ENCODE assay signal across 7 cellular contexts in the genomic region with DNA sequence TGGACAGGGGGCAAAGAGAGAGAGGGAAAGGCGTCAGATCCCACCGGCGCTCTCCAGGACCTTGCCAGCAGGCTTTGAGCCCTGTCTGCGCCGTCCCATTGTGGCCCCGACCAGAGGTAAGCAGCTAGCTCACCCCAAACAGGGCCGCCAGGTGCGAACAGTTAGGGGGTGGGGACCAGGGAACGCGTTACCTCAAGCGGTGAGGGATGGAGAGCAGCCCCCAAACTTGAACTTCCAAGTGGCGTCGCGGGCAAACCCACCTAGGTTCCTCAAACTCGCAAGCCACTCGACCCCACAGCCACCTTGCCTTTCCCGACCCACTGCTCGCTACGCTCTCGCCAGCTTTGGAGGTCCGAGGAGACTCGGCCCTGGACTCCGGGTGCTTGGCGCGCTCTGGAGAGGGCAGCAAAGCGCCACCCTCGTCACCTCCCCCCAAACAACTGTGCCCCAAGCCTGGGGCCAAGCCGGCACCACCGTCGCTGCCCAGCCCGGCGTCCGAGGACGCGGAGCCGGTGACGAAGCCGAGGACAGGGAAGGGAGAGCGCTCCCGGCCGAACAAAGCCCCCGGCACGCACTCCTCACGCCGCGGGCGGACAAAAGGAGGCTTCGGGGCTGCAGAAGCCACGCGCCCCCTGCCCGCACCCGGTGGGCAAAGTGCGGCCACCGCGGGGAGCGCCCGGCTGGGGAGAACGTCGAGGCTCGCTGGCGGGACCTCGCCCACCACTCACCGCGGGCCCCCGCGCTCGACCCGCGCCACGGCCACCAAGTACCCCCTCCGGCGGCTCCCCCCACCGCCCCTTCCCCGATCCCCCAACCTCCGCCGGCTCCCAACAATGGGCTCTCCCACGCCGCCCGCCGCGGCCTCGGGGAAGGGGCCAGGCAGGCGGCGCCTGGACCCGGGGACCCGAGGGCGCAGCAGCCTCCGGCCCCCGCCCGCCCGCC. TPM values are rescaled to one million over a fixed set of nuclear protein-coding genes. Genes with fewer than 3 reads are reported as not detected.
A peak's percentile ranks its signal among the peaks of the same experiment; 100 is the strongest.
DNase-seq lines count a peak whose midpoint lies in the region; ATAC-seq and TF ChIP-seq lines count a peak whose summit lies in the region.

No MANE protein-coding gene starts in this region.

- TF ChIP-seq CTCF in ascending aorta (IDR thresholded peaks at IDR 0.05) (no peak), spleen (IDR thresholded peaks at IDR 0.05 in 8 of 11, conservative IDR thresholded peaks at IDR 0.05 in 3 of 11) (peak in 1 of 11 experiments; percentile 7)

- H3K4me3 ChIP-seq in ascending aorta (peak overlapping the region; percentile 91 to 96), iPS-18c (ENCODE audit: insufficient read depth, low read depth, low read length) (peak overlapping the region; percentile 81), spleen (peak overlapping the region; percentile 48 to 95 (median 84))

- H3K9me3 ChIP-seq in ascending aorta = no peaks in the 10 kb centered on the region
- peaks cover 2% of the 10 kb centered on the region for H3K9me3 ChIP-seq in iPS-18c (ENCODE audit: control insufficient read depth, insufficient read depth, low read length)
- H3K9me3 ChIP-seq in spleen = no peaks in the 10 kb centered on the region

- DNase-seq in GM03348 (ENCODE audit: low spot score) = peak; percentile 58
- DNase-seq in LHCN-M2 (ENCODE audit: low read depth) = peak; percentile 32
- no peak for DNase-seq in ascending aorta (ENCODE audit: low spot score in 2 of 2)
- DNase-seq in spleen = peak; percentile 85
- no peak for DNase-seq in NK-92 treated with Interleukin-12 subunit alpha and Interleukin-12 subunit beta, amount 100 ng/mL, for 24 hours (lab: John Stamatoyannopoulos, UW)

- H3K36me3 ChIP-seq in ascending aorta (peaks cover 7 to 23% of the 10 kb centered on the region in 2 donors), spleen (peaks cover 0 to 28% (median 6%) of the 10 kb centered on the region in 6 donors)

- no peak for ATAC-seq in HG02885 (IDR thresholded peaks at IDR 0.05; ENCODE audit: poor library complexity, unreplicated experiment)

- H3K27me3 ChIP-seq in ascending aorta = no peaks in the 10 kb centered on the region
- peaks cover 0 to 15% (median 0%) of the 10 kb centered on the region in 7 donors for H3K27me3 ChIP-seq in spleen (replicated peaks in 1 of 7)

- peaks cover 6 to 39% of the 10 kb centered on the region in 2 donors for H3K4me1 ChIP-seq in ascending aorta
- H3K4me1 ChIP-seq in spleen = peaks cover 21 to 82% (median 66%) of the 10 kb centered on the region in 6 donors

- H3K27ac ChIP-seq in ascending aorta = peak overlapping the region; percentile 64 to 77
- H3K27ac ChIP-seq in spleen = peak overlapping the region in 7 of 8 donors; percentile 36 to 94 (median 90)

- intact Hi-C loops in ascending aorta (cut with DNase I) (loop anchor here (5.0 kb wide), 8 partner anchors 53 to 518 kb away; partner anchors contain the start of genes CYB5RL, DHCR24, MRPL37 and PARS2), spleen (cut with DNase I; ENCODE audit: low total_unique reads) (loop anchor here (5.0 kb wide), 1 partner anchor 333 kb away; no protein-coding TSS in a partner anchor)

- TF ChIP-seq POLR2A in spleen (IDR thresholded peaks at IDR 0.05) = no peak

- WGBS in spleen, 5 donors = 2 to 7% (median 3%) methylated on average over 22 to 91 of the region's 91 CpGs

RNA-seq across cellular contexts. Expression of gene SSBP3, which starts 1.0 kb away (rescaled TPM):
- total RNA-seq in LHCN-M2 (2014; rRNA removed) = 19.2 and 20.8 TPM in 2 replicates
- polyA plus RNA-seq in LHCN-M2 (2012) = 20.1 TPM
- total RNA-seq in ascending aorta = 51.0 TPM
- 10 to 100 TPM; 24.4 to 73.5 (median 55.4) TPM for total RNA-seq in spleen
- polyA plus RNA-seq in spleen = 10 to 100 TPM; 14.4 to 22.1 (median 14.9) TPM

Comparison
In these comparisons a context has a peak if more than half of its experiments do, and no peak if none do; other contexts are left out.
1. DNase-seq: peak in GM03348 (single experiment), LHCN-M2 (single experiment) and spleen (single experiment); none in ascending aorta (0 of 2) and NK-92 treated with Interleukin-12 subunit alpha and Interleukin-12 subunit beta, amount 100 ng/mL, for 24 hours (single experiment).
2. Peak in every context shown above with its lines, with median percentiles within 50 percentile points of each other: H3K4me3 ChIP-seq.